ENCODE assay signal across 26 cellular contexts in genomic region chr22:26109686-26110315, GRCh38. TPM values are rescaled to one million over a fixed set of nuclear protein-coding genes. Genes with fewer than 3 reads are reported as not detected.
"Had no signal": no experiment of that assay in that cellular context is flagged by ENCODE, and none has a peak within 500 bp of the region (broad histone marks: within the 10 kb centered on the region; RNA-seq: fewer than 3 reads in every experiment).

No MANE protein-coding gene starts in this region.

- H3K9me3 ChIP-seq: pancreas, testis had no signal

- H3K27me3 ChIP-seq: pancreas, testis had no signal

- FAIRE-seq: endometrium, keratinocyte, pancreas had no signal

- H3K36me3 ChIP-seq: esophagus squamous epithelium, pancreas, stomach, tibial artery had no signal

- H3K4me1 ChIP-seq: esophagus squamous epithelium, pancreas, stomach, testis, tibial artery had no signal

- H3K4me3 Mint-ChIP-seq: effector memory CD8-positive, alpha-beta T cell; immature natural killer cell; memory B cell; natural killer cell; stimulated activated effector memory CD8-positive, alpha-beta T cell treated with anti-CD3 and anti-CD28 coated beads, Interleukin-12 subunit alpha, Interleukin-12 subunit beta, amount 100 ng/mL, for 72 hours; type B pancreatic cell had no signal

- H3K4me1 Mint-ChIP-seq: immature natural killer cell; memory B cell; natural killer cell; stimulated activated effector memory CD8-positive, alpha-beta T cell treated with anti-CD3 and anti-CD28 coated beads, Interleukin-12 subunit alpha, Interleukin-12 subunit beta, amount 100 ng/mL, for 72 hours had no signal

- DNase-seq: effector memory CD8-positive, alpha-beta T cell; erythroblast; esophagus squamous epithelium; foreskin melanocyte; glutamatergic neuron; immature natural killer cell; natural killer cell; pancreas; stimulated activated CD4-positive, alpha-beta T cell treated with anti-CD3 and anti-CD28 coated beads, Interleukin-2, amount 100 ng/mL, for 24 hours; stimulated activated CD4-positive, alpha-beta T cell treated with anti-CD3 and anti-CD28 coated beads, Interleukin-4, amount 100 ng/mL, for 24 hours; stimulated activated naive CD4-positive, alpha-beta T cell treated with Interleukin-2 at 50 U/mL for 16 hours; stomach; testis; tibial artery had no signal

- H3K27ac ChIP-seq: coronary artery, esophagus squamous epithelium, pancreas, stomach, testis, tibial artery had no signal

- H3K36me3 Mint-ChIP-seq: immature natural killer cell; natural killer cell; stimulated activated effector memory CD8-positive, alpha-beta T cell treated with anti-CD3 and anti-CD28 coated beads, Interleukin-12 subunit alpha, Interleukin-12 subunit beta, amount 100 ng/mL, for 72 hours; type B pancreatic cell had no signal

- H3K27ac Mint-ChIP-seq: effector memory CD8-positive, alpha-beta T cell; immature natural killer cell; memory B cell; natural killer cell; stimulated activated effector memory CD8-positive, alpha-beta T cell treated with anti-CD3 and anti-CD28 coated beads, Interleukin-12 subunit alpha, Interleukin-12 subunit beta, amount 100 ng/mL, for 72 hours; type B pancreatic cell had no signal

- ATAC-seq: effector memory CD8-positive, alpha-beta T cell; left lobe of liver; natural killer cell; pancreas; sciatic nerve; stimulated activated effector memory CD8-positive, alpha-beta T cell treated with anti-CD3 and anti-CD28 coated beads, Interleukin-12 subunit alpha, Interleukin-12 subunit beta, amount 100 ng/mL, for 72 hours had no signal

- H3K4me3 ChIP-seq: coronary artery, esophagus squamous epithelium, lung, pancreas, smooth muscle cell, stomach, testis, tibial artery had no signal

RNA-seq across cellular contexts. Expression of gene SEZ6L, which starts 59.5 kb away (rescaled TPM):
- total RNA-seq: dermis microvascular lymphatic vessel endothelial cell, pulmonary artery endothelial cell had no signal
- polyA plus RNA-seq: keratinocyte had no signal
